8 cellular contexts compared by ENCODE assay signal in genomic region chr1:152013664-152014237, GRCh38. TPM values are rescaled to one million over a fixed set of nuclear protein-coding genes. Genes with fewer than 3 reads are reported as not detected.
DNase-seq lines count a peak whose midpoint lies in the region; ATAC-seq, FAIRE-seq and TF ChIP-seq lines count a peak whose summit lies in the region.

No MANE protein-coding gene starts in this region.

- H3K9me3 ChIP-seq in colonic mucosa (no peaks in the 10 kb centered on the region), osteoblast (ENCODE audit: low read depth, low read length) (no peaks in the 10 kb centered on the region)

- H3K27ac ChIP-seq in colonic mucosa = no peak overlapping the region
- H3K27ac ChIP-seq in osteoblast (ENCODE audit: low read depth, low read length) = no peak overlapping the region

- H3K36me3 ChIP-seq in colonic mucosa (no peaks in the 10 kb centered on the region), osteoblast (ENCODE audit: insufficient read depth, low read length) (no peaks in the 10 kb centered on the region)

- no peak overlapping the region for H3K4me2 ChIP-seq in osteoblast (ENCODE audit: insufficient read depth, low read length)

- no peak overlapping the region for H3K4me3 ChIP-seq in colonic mucosa
- no peak overlapping the region for H3K4me3 ChIP-seq in osteoblast (ENCODE audit: insufficient read depth, low read length)

- H3K4me1 ChIP-seq in colonic mucosa (no peaks in the 10 kb centered on the region), osteoblast (ENCODE audit: insufficient read depth, low read length) (no peaks in the 10 kb centered on the region)

- H4K20me1 ChIP-seq in osteoblast (ENCODE audit: insufficient read depth, low read length) = no peaks in the 10 kb centered on the region

- ATAC-seq in HG02759 (IDR thresholded peaks at IDR 0.05; ENCODE audit: unreplicated experiment) = no peak

- intact Hi-C loops in colonic mucosa (cut with DNase I) = no loop called here

- H2AFZ ChIP-seq in osteoblast (ENCODE audit: low read length) = no peak overlapping the region

- peak; percentile 79 for TF ChIP-seq CTCF in GM12874 (IDR thresholded peaks at IDR 0.05; ENCODE audit: insufficient read depth, low read depth, low read length)
- TF ChIP-seq CTCF in colonic mucosa (IDR thresholded peaks at IDR 0.05) = peak; percentile 47
- peak; percentile 79 for TF ChIP-seq CTCF in osteoblast (IDR thresholded peaks at IDR 0.05; ENCODE audit: extremely low read depth, low read depth, low read length)

- H3K9ac ChIP-seq in colonic mucosa (ENCODE audit: low read depth in 2 of 2, low read length in 2 of 2) = no peak overlapping the region

- no peaks in the 10 kb centered on the region for H3K27me3 ChIP-seq in colonic mucosa
- peaks cover 17% of the 10 kb centered on the region for H3K27me3 ChIP-seq in osteoblast (ENCODE audit: insufficient read depth, low read length)

- no peak for FAIRE-seq in RCC 7860 (lab: Jason Lieb, UNC)

- no peaks in the 10 kb centered on the region for H3K79me2 ChIP-seq in osteoblast (ENCODE audit: insufficient read depth, low read length)

- DNase-seq in AG08396 (ENCODE audit: low spot score) = peak; percentile 44
- DNase-seq in RCC 7860 (ENCODE audit: low spot score) = peak; percentile 32
- DNase-seq in colonic mucosa = peak; percentile 62
- DNase-seq in osteoblast (ENCODE audit: insufficient read length, low spot score, missing footprints) = no peak
- DNase-seq in T1000 (lab: John Stamatoyannopoulos, UW) = no peak
- no peak for DNase-seq in pons (ENCODE audit: low spot score)

RNA-seq across cellular contexts. Expression of gene S100A10, which starts 20.1 kb away (rescaled TPM):
- total RNA-seq in colonic mucosa (1,000 to 10,000 TPM; 1,313 to 1,485 TPM), osteoblast (103 and 116 TPM in 2 replicates)

RNA-seq across cellular contexts. Expression of gene S100A11, which starts 23.1 kb away (rescaled TPM):
- total RNA-seq in colonic mucosa = 100 to 1,000 TPM; 194 to 260 TPM
- 142 and 167 TPM in 2 replicates for total RNA-seq in osteoblast

Comparison
In these comparisons a context has a peak if more than half of its experiments do, and no peak if none do; other contexts are left out.
1. DNase-seq: peak in AG08396 (single experiment), RCC 7860 (single experiment) and colonic mucosa (single experiment); none in osteoblast (single experiment), T1000 (single experiment) and pons (single experiment).
2. RNA of gene S100A10, which starts 20.1 kb away (total RNA-seq): 1,313 to 1,485 TPM in colonic mucosa; 103 to 116 TPM in osteoblast; every median in the first group is over 10 times any median in the second.
3. Peak in every context shown above with its lines, with median percentiles within 50 percentile points of each other: CTCF ChIP-seq.